19 cellular contexts compared by ENCODE assay signal in the genomic region with DNA sequence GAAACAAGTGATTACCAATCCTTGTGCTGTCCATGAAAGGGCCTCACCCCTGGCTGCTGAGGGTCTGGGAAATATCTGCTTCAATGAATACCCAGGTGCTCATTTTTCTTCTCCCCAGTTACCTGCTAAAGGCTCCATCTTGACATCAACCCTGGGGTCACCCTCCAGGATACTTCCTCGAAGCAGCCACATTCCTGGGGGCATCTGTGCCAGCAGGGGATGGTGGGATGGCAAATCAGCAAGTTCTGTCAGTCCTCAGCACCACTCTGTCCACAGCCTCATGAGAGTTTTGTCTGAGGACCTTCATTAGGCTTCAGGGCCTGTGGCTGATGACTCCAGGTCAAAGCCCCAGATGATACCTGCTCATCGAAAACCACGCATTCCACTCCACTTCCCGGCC.
DNase-seq lines count a peak whose midpoint lies in the region; ATAC-seq and TF ChIP-seq lines count a peak whose summit lies in the region.
"Had no signal": no experiment of that assay in that cellular context is flagged by ENCODE, and none has a peak within 500 bp of the region (broad histone marks: within the 10 kb centered on the region; RNA-seq: fewer than 3 reads in every experiment).

No MANE protein-coding gene starts in this region.

- peak overlapping the region; percentile 73 to 87 for H3K27ac ChIP-seq in esophagus (ENCODE audit: low read depth in 2 of 2, low read length in 1 of 2)
- no peak overlapping the region for H3K27ac ChIP-seq in osteoblast (ENCODE audit: low read depth, low read length)
- H3K27ac ChIP-seq in naive thymus-derived CD4-positive, alpha-beta T cell (ENCODE audit: low read depth, low read length), result no peak overlapping the region

- H3K9me3 ChIP-seq in esophagus (ENCODE audit: control insufficient read depth in 2 of 2, insufficient read depth in 1 of 2, low read depth in 1 of 2, low read length in 1 of 2) (no peaks in the 10 kb centered on the region), osteoblast (ENCODE audit: low read depth, low read length) (no peaks in the 10 kb centered on the region)
- H3K9me3 ChIP-seq in naive thymus-derived CD4-positive, alpha-beta T cell (ENCODE audit: control insufficient read depth in 2 of 3, low read length in 3 of 3), result no peaks in the 10 kb centered on the region
- H3K9me3 ChIP-seq: A549 had no signal

- no peaks in the 10 kb centered on the region for H4K20me1 ChIP-seq in osteoblast (ENCODE audit: insufficient read depth, low read length)

- peak overlapping the region; percentile 8 for H2AFZ ChIP-seq in osteoblast (ENCODE audit: low read length)

- H3K27me3 ChIP-seq in esophagus (ENCODE audit: control insufficient read depth in 1 of 2, insufficient read depth in 2 of 2, low read length in 2 of 2), result no peaks in the 10 kb centered on the region
- H3K27me3 ChIP-seq in osteoblast (ENCODE audit: insufficient read depth, low read length), result no peaks in the 10 kb centered on the region
- H3K27me3 ChIP-seq in naive thymus-derived CD4-positive, alpha-beta T cell (ENCODE audit: control insufficient read depth in 2 of 2, insufficient read depth in 2 of 2, low read length in 2 of 2), result no peaks in the 10 kb centered on the region

- TF ChIP-seq CTCF in osteoblast (IDR thresholded peaks at IDR 0.05; ENCODE audit: extremely low read depth, low read depth, low read length), result no peak
- no peak for TF ChIP-seq CTCF in type B pancreatic cell (conservative IDR thresholded peaks at IDR 0.05)

- intact Hi-C loops in activated naive CD4-positive, alpha-beta T cell treated with anti-CD3 and anti-CD28 coated beads for 36 hours (cut with micrococcal nuclease), result no loop called here
- intact Hi-C loops in naive thymus-derived CD4-positive, alpha-beta T cell (cut with micrococcal nuclease), result no loop called here

- peak; percentile 13 for DNase-seq in activated naive CD4-positive, alpha-beta T cell treated with anti-CD3 and anti-CD28 coated beads, Interleukin-2, amount 10 ng/mL, durations not matched to agents 7 days and 5 days
- DNase-seq in activated naive CD4-positive, alpha-beta T cell treated with anti-CD3 and anti-CD28 coated beads for 36 hours, result no peak
- DNase-seq in osteoblast (ENCODE audit: insufficient read length, low spot score, missing footprints) (no peak), type B pancreatic cell (ENCODE audit: extremely low spot score, unreplicated experiment) (peak; percentile 45), DMS153 treated with DMSO at 0.1 percent for 48 hours (lab: John Stamatoyannopoulos, UW; ENCODE audit: unreplicated experiment) (no peak), erythroblast (lab: John Stamatoyannopoulos, UW) (no peak)
- no peak for DNase-seq in naive thymus-derived CD4-positive, alpha-beta T cell
- DNase-seq: activated CD4-positive, alpha-beta T cell treated with anti-CD3 and anti-CD28 coated beads for 4 hours; activated naive CD8-positive, alpha-beta T cell treated with anti-CD3 and anti-CD28 coated beads, Interleukin-2, amount 10 ng/mL, durations not matched to agents 7 days and 5 days; caudate nucleus; CD4-positive, alpha-beta memory T cell; foreskin melanocyte; NCI-H1048; NCI-H69; stimulated activated CD4-positive, alpha-beta T cell treated with anti-CD3 and anti-CD28 coated beads, Interleukin-4, amount 100 ng/mL, for 24 hours; T-helper 9 cell had no signal

- no peaks in the 10 kb centered on the region for H3K27me3 Mint-ChIP-seq in activated naive CD4-positive, alpha-beta T cell treated with anti-CD3 and anti-CD28 coated beads, Interleukin-2, amount 10 ng/mL, durations not matched to agents 7 days and 5 days
- H3K27me3 Mint-ChIP-seq in activated naive CD4-positive, alpha-beta T cell treated with anti-CD3 and anti-CD28 coated beads for 36 hours (ENCODE audit: low read depth), result no peaks in the 10 kb centered on the region
- no peaks in the 10 kb centered on the region for H3K27me3 Mint-ChIP-seq in type B pancreatic cell
- H3K27me3 Mint-ChIP-seq in naive thymus-derived CD4-positive, alpha-beta T cell, result no peaks in the 10 kb centered on the region
- H3K27me3 Mint-ChIP-seq: activated naive CD8-positive, alpha-beta T cell treated with anti-CD3 and anti-CD28 coated beads, Interleukin-2, amount 10 ng/mL, durations not matched to agents 7 days and 5 days; CD4-positive, alpha-beta memory T cell had no signal

- H3K79me2 ChIP-seq in osteoblast (ENCODE audit: insufficient read depth, low read length), result no peaks in the 10 kb centered on the region

- CTCF ChIA-PET in activated naive CD4-positive, alpha-beta T cell treated with anti-CD3 and anti-CD28 coated beads, Interleukin-2, amount 10 ng/mL, durations not matched to agents 7 days and 5 days (lab: Charles Lee), result no interaction called here
- CTCF ChIA-PET in activated naive CD4-positive, alpha-beta T cell treated with anti-CD3 and anti-CD28 coated beads for 36 hours (lab: Charles Lee), result no interaction called here
- CTCF ChIA-PET in naive thymus-derived CD4-positive, alpha-beta T cell (lab: Charles Lee), result no interaction called here

- peaks cover 15 to 22% of the 10 kb centered on the region in 2 donors for H3K4me1 ChIP-seq in esophagus (ENCODE audit: control insufficient read depth in 2 of 2, insufficient read depth in 2 of 2, low read length in 1 of 2)
- H3K4me1 ChIP-seq in osteoblast (ENCODE audit: insufficient read depth, low read length), result peaks cover 44% of the 10 kb centered on the region
- H3K4me1 ChIP-seq in naive thymus-derived CD4-positive, alpha-beta T cell (ENCODE audit: control insufficient read depth in 2 of 2, insufficient read depth in 2 of 2, low read length in 2 of 2), result peaks cover 0 to 21% of the 10 kb centered on the region in 2 donors

- ATAC-seq in naive thymus-derived CD4-positive, alpha-beta T cell, result no peak
- ATAC-seq: A549; natural killer cell treated with Interleukin-12 subunit alpha and Interleukin-12 subunit beta and Interleukin-15 and Interleukin-18, amount 100 ng/mL, for 72 hours had no signal

- no peak overlapping the region for H3K4me2 ChIP-seq in osteoblast (ENCODE audit: insufficient read depth, low read length)
- H3K4me2 ChIP-seq: A549 had no signal

- TF ChIP-seq POLR2A in erythroblast (IDR thresholded peaks at IDR 0.05; ENCODE audit: low read length), result no peak

- H3K4me1 Mint-ChIP-seq in activated naive CD4-positive, alpha-beta T cell treated with anti-CD3 and anti-CD28 coated beads, Interleukin-2, amount 10 ng/mL, durations not matched to agents 7 days and 5 days, result peaks cover 19% of the 10 kb centered on the region
- H3K4me1 Mint-ChIP-seq in activated naive CD4-positive, alpha-beta T cell treated with anti-CD3 and anti-CD28 coated beads for 36 hours (ENCODE audit: low read depth), result peaks cover 26% of the 10 kb centered on the region
- peaks cover 89% of the 10 kb centered on the region for H3K4me1 Mint-ChIP-seq in type B pancreatic cell (ENCODE audit: unreplicated experiment)
- H3K4me1 Mint-ChIP-seq in naive thymus-derived CD4-positive, alpha-beta T cell, result peaks cover 23 to 42% (median 27%) of the 10 kb centered on the region in 7 donors

- no peak overlapping the region for H3K27ac Mint-ChIP-seq in activated naive CD4-positive, alpha-beta T cell treated with anti-CD3 and anti-CD28 coated beads, Interleukin-2, amount 10 ng/mL, durations not matched to agents 7 days and 5 days
- H3K27ac Mint-ChIP-seq in activated naive CD4-positive, alpha-beta T cell treated with anti-CD3 and anti-CD28 coated beads for 36 hours, result no peak overlapping the region
- H3K27ac Mint-ChIP-seq in type B pancreatic cell, result peak overlapping the region; percentile 92
- no peak overlapping the region for H3K27ac Mint-ChIP-seq in naive thymus-derived CD4-positive, alpha-beta T cell
- H3K27ac Mint-ChIP-seq: activated naive CD8-positive, alpha-beta T cell treated with anti-CD3 and anti-CD28 coated beads, Interleukin-2, amount 10 ng/mL, durations not matched to agents 7 days and 5 days; natural killer cell treated with Interleukin-12 subunit alpha and Interleukin-12 subunit beta and Interleukin-15 and Interleukin-18, amount 100 ng/mL, for 72 hours had no signal

- no peaks in the 10 kb centered on the region for H3K36me3 ChIP-seq in esophagus (ENCODE audit: control insufficient read depth in 2 of 2, insufficient read depth in 2 of 2, low read length in 1 of 2)
- no peaks in the 10 kb centered on the region for H3K36me3 ChIP-seq in osteoblast (ENCODE audit: insufficient read depth, low read length)
- no peaks in the 10 kb centered on the region for H3K36me3 ChIP-seq in naive thymus-derived CD4-positive, alpha-beta T cell (ENCODE audit: control insufficient read depth in 2 of 3, insufficient read depth in 3 of 3, low read length in 3 of 3)

- H3K4me3 Mint-ChIP-seq in activated naive CD4-positive, alpha-beta T cell treated with anti-CD3 and anti-CD28 coated beads, Interleukin-2, amount 10 ng/mL, durations not matched to agents 7 days and 5 days, result no peak overlapping the region
- H3K4me3 Mint-ChIP-seq in activated naive CD4-positive, alpha-beta T cell treated with anti-CD3 and anti-CD28 coated beads for 36 hours, result no peak overlapping the region
- H3K4me3 Mint-ChIP-seq in type B pancreatic cell, result no peak overlapping the region
- no peak overlapping the region for H3K4me3 Mint-ChIP-seq in naive thymus-derived CD4-positive, alpha-beta T cell
- H3K4me3 Mint-ChIP-seq: activated naive CD8-positive, alpha-beta T cell treated with anti-CD3 and anti-CD28 coated beads, Interleukin-2, amount 10 ng/mL, durations not matched to agents 7 days and 5 days; CD4-positive, alpha-beta memory T cell; natural killer cell treated with Interleukin-12 subunit alpha and Interleukin-12 subunit beta and Interleukin-15 and Interleukin-18, amount 100 ng/mL, for 72 hours had no signal

- H3K36me3 Mint-ChIP-seq in activated naive CD4-positive, alpha-beta T cell treated with anti-CD3 and anti-CD28 coated beads, Interleukin-2, amount 10 ng/mL, durations not matched to agents 7 days and 5 days, result no peaks in the 10 kb centered on the region
- no peaks in the 10 kb centered on the region for H3K36me3 Mint-ChIP-seq in activated naive CD4-positive, alpha-beta T cell treated with anti-CD3 and anti-CD28 coated beads for 36 hours (ENCODE audit: low read depth)
- H3K36me3 Mint-ChIP-seq in type B pancreatic cell, result peaks cover 8% of the 10 kb centered on the region
- peaks cover 0 to 6% (median 0%) of the 10 kb centered on the region in 5 donors for H3K36me3 Mint-ChIP-seq in naive thymus-derived CD4-positive, alpha-beta T cell
- H3K36me3 Mint-ChIP-seq: activated naive CD8-positive, alpha-beta T cell treated with anti-CD3 and anti-CD28 coated beads, Interleukin-2, amount 10 ng/mL, durations not matched to agents 7 days and 5 days; CD4-positive, alpha-beta memory T cell; natural killer cell treated with Interleukin-12 subunit alpha and Interleukin-12 subunit beta and Interleukin-15 and Interleukin-18, amount 100 ng/mL, for 72 hours had no signal

- 94% methylated on average over 4 of the region's 4 CpGs for WGBS in esophagus, 2 donors

- H3K9me3 Mint-ChIP-seq in activated naive CD4-positive, alpha-beta T cell treated with anti-CD3 and anti-CD28 coated beads, Interleukin-2, amount 10 ng/mL, durations not matched to agents 7 days and 5 days, result no peaks in the 10 kb centered on the region
- H3K9me3 Mint-ChIP-seq in activated naive CD4-positive, alpha-beta T cell treated with anti-CD3 and anti-CD28 coated beads for 36 hours, result no peaks in the 10 kb centered on the region
- peaks cover 8% of the 10 kb centered on the region for H3K9me3 Mint-ChIP-seq in type B pancreatic cell
- peaks cover 0 to 7% (median 0%) of the 10 kb centered on the region in 11 donors for H3K9me3 Mint-ChIP-seq in naive thymus-derived CD4-positive, alpha-beta T cell
- H3K9me3 Mint-ChIP-seq: activated naive CD8-positive, alpha-beta T cell treated with anti-CD3 and anti-CD28 coated beads, Interleukin-2, amount 10 ng/mL, durations not matched to agents 7 days and 5 days; CD4-positive, alpha-beta memory T cell had no signal

- H3K4me3 ChIP-seq in esophagus (ENCODE audit: low read depth in 1 of 2, low read length in 2 of 2), result no peak overlapping the region
- H3K4me3 ChIP-seq in osteoblast (ENCODE audit: insufficient read depth, low read length), result no peak overlapping the region
- H3K4me3 ChIP-seq in naive thymus-derived CD4-positive, alpha-beta T cell (ENCODE audit: low read length), result no peak overlapping the region
- H3K4me3 ChIP-seq: A549 had no signal

- POLR2A ChIA-PET in naive thymus-derived CD4-positive, alpha-beta T cell (lab: Charles Lee), result interaction anchor here (1.6 kb wide), 1 partner anchor 10 kb away, joined by 4 read pairs; no protein-coding TSS in a partner anchor

Comparison
In these comparisons a context has a peak if more than half of its experiments do, and no peak if none do; other contexts are left out.
1. DNase-seq: peak in activated naive CD4-positive, alpha-beta T cell treated with anti-CD3 and anti-CD28 coated beads, Interleukin-2, amount 10 ng/mL, durations not matched to agents 7 days and 5 days (single experiment) and type B pancreatic cell (single experiment); none in activated naive CD4-positive, alpha-beta T cell treated with anti-CD3 and anti-CD28 coated beads for 36 hours (single experiment), osteoblast (single experiment), DMS153 treated with DMSO at 0.1 percent for 48 hours (single experiment), naive thymus-derived CD4-positive, alpha-beta T cell (0 of 9) and erythroblast (0 of 2).
2. H3K27ac ChIP-seq: peak in esophagus (2 of 2); none in osteoblast (single experiment) and naive thymus-derived CD4-positive, alpha-beta T cell (single experiment).